ENCODE assay signal across 9 cellular contexts in genomic region chr3:99875573-99875924, GRCh38. TPM values are rescaled to one million over a fixed set of nuclear protein-coding genes. Genes with fewer than 3 reads are reported as not detected.
A peak's percentile ranks its signal among the peaks of the same experiment; 100 is the strongest.
DNase-seq lines count a peak whose midpoint lies in the region; ATAC-seq, FAIRE-seq and TF ChIP-seq lines count a peak whose summit lies in the region.
"Had no signal": no experiment of that assay in that cellular context is flagged by ENCODE, and none has a peak within 500 bp of the region (broad histone marks: within the 10 kb centered on the region; RNA-seq: fewer than 3 reads in every experiment).

No MANE protein-coding gene starts in this region.

- TF ChIP-seq POLR2A in endothelial cell of umbilical vein (IDR thresholded peaks at IDR 0.05; ENCODE audit: low read depth, low read length), result no peak

- peak; percentile 58 for DNase-seq in DMS 273 (lab: John Stamatoyannopoulos, UW; ENCODE audit: unreplicated experiment)
- DNase-seq in DMS 273 treated with DMSO at 0.1 percent for 48 hours (lab: John Stamatoyannopoulos, UW), result no peak
- peak; percentile 43 for DNase-seq in SK-N-SH
- DNase-seq in endothelial cell of umbilical vein (ENCODE audit: low read depth, low spot score), result peak; percentile 72
- DNase-seq in NCI-H446 treated with DMSO at 0.1 percent for 48 hours (lab: John Stamatoyannopoulos, UW), result no peak
- no peak for DNase-seq in epidermal melanocyte (ENCODE audit: insufficient read length, low spot score)

- H3K9me3 ChIP-seq in SK-N-SH (no peaks in the 10 kb centered on the region), endothelial cell of umbilical vein (replicated peaks; ENCODE audit: control insufficient read depth, insufficient read depth, low read length) (no peaks in the 10 kb centered on the region), muscle layer of duodenum (ENCODE audit: control insufficient read depth in 1 of 2, low read length in 2 of 2) (no peaks in the 10 kb centered on the region)

- peaks cover 54% of the 10 kb centered on the region for H3K79me2 ChIP-seq in SK-N-SH (ENCODE audit: insufficient read depth)
- H3K79me2 ChIP-seq in endothelial cell of umbilical vein (ENCODE audit: control insufficient read depth, insufficient read depth, low read length), result peaks cover 52% of the 10 kb centered on the region

- H3K4me1 ChIP-seq in SK-N-SH (ENCODE audit: control insufficient read depth in 1 of 2, insufficient read depth in 2 of 2, low read depth in 1 of 2, low read length in 1 of 2) (peaks cover 10 to 21% of the 10 kb centered on the region in 2 experiments; a peak in 3 of 4 replicates), endothelial cell of umbilical vein (ENCODE audit: control insufficient read depth, extremely low read depth, insufficient read depth, low read length) (peaks cover 47% of the 10 kb centered on the region), muscle layer of duodenum (ENCODE audit: control insufficient read depth in 1 of 2, insufficient read depth in 2 of 2, low read length in 2 of 2) (peaks cover 0 to 23% of the 10 kb centered on the region in 2 donors)

- H3K9me1 ChIP-seq in endothelial cell of umbilical vein (replicated peaks; ENCODE audit: control insufficient read depth, extremely low read depth, insufficient read depth, low read length), result no peaks in the 10 kb centered on the region

- H3K4me2 ChIP-seq in SK-N-SH (peak overlapping the region; percentile 85), endothelial cell of umbilical vein (ENCODE audit: insufficient read depth, low read length) (peak overlapping the region; percentile 99)

- POLR2A ChIA-PET in SK-N-SH (lab: Yijun Ruan, JAX) (no interaction called here), endothelial cell of umbilical vein (lab: Charles Lee) (interaction anchor here (0.7 to 2.4 kb wide), 6 partner anchors 23 to 167 kb away, joined by 3 to 19 read pairs (median 4); no protein-coding TSS in a partner anchor)

- H3K9ac ChIP-seq in SK-N-SH, result peak overlapping the region; percentile 97
- peak overlapping the region; percentile 97 for H3K9ac ChIP-seq in endothelial cell of umbilical vein (replicated peaks; ENCODE audit: extremely low read depth, insufficient read depth, low read length)

- intact Hi-C loops in endothelial cell of umbilical vein (cut with micrococcal nuclease), result no loop called here

- H3K27ac ChIP-seq in SK-N-SH (ENCODE audit: low read depth in 2 of 2, low read length in 1 of 2), result peak overlapping the region; percentile 19 to 85; a peak in 3 of 4 replicates
- H3K27ac ChIP-seq in endothelial cell of umbilical vein (ENCODE audit: insufficient read depth, low read depth, low read length), result peak overlapping the region; percentile 99
- H3K27ac ChIP-seq in muscle layer of duodenum (ENCODE audit: low read length), result peak overlapping the region; percentile 98
- H3K27ac ChIP-seq: 22Rv1 had no signal

- no peaks in the 10 kb centered on the region for H3K9me2 ChIP-seq in SK-N-SH

- TF ChIP-seq EP300 in SK-N-SH (IDR thresholded peaks at IDR 0.05; ENCODE audit: borderline replicate concordance in 1 of 2, low read depth in 1 of 2, low read length in 1 of 2), result no peak

- TF ChIP-seq CTCF in SK-N-SH (IDR thresholded peaks at IDR 0.05) (no peak), endothelial cell of umbilical vein (IDR thresholded peaks at IDR 0.05; ENCODE audit: extremely low read depth in 1 of 2, insufficient read depth in 1 of 2, low read depth in 1 of 2, low read length in 2 of 2) (no peak)

- peaks cover 8% of the 10 kb centered on the region for H3F3A ChIP-seq in SK-N-SH (replicated peaks; ENCODE audit: insufficient read depth)

- peaks cover 5 to 15% of the 10 kb centered on the region in 2 experiments for H3K36me3 ChIP-seq in SK-N-SH (replicated peaks in 1 of 2; ENCODE audit: control insufficient read depth in 1 of 2, insufficient read depth in 2 of 2, low read length in 1 of 2)
- H3K36me3 ChIP-seq in endothelial cell of umbilical vein (ENCODE audit: control insufficient read depth in 2 of 2, extremely low read depth in 1 of 2, insufficient read depth in 2 of 2, low read length in 2 of 2), result peaks cover 0 to 4% of the 10 kb centered on the region in 2 experiments
- peaks cover under 1 to 3% of the 10 kb centered on the region in 2 donors for H3K36me3 ChIP-seq in muscle layer of duodenum (ENCODE audit: control insufficient read depth in 1 of 2, insufficient read depth in 2 of 2, low read length in 2 of 2)

- no peaks in the 10 kb centered on the region for H3K27me3 ChIP-seq in SK-N-SH (ENCODE audit: insufficient read depth)
- no peaks in the 10 kb centered on the region for H3K27me3 ChIP-seq in endothelial cell of umbilical vein (ENCODE audit: control insufficient read depth in 2 of 2, insufficient read depth in 2 of 2, low read length in 2 of 2)
- no peaks in the 10 kb centered on the region for H3K27me3 ChIP-seq in muscle layer of duodenum (ENCODE audit: low read depth, low read length)

- peak overlapping the region; percentile 82 to 83 for H3K4me3 ChIP-seq in SK-N-SH (ENCODE audit: low read depth in 2 of 2, low read length in 1 of 2)
- H3K4me3 ChIP-seq in endothelial cell of umbilical vein (replicated peaks in 1 of 3; ENCODE audit: insufficient read depth in 1 of 3, low read depth in 1 of 3, low read length in 3 of 3), result peak overlapping the region; percentile 60 to 96 (median 91)
- peak overlapping the region; percentile 78 to 86 for H3K4me3 ChIP-seq in muscle layer of duodenum (ENCODE audit: low read depth in 1 of 2, low read length in 2 of 2)

- no peak for TF ChIP-seq RAD21 in SK-N-SH (IDR thresholded peaks at IDR 0.05; ENCODE audit: low read length)

- 0 out of 2 replicates have a peak, but pooled peaks cover 3% of the 10 kb centered on the region for H4K20me1 ChIP-seq in SK-N-SH (ENCODE audit: insufficient read depth)
- H4K20me1 ChIP-seq in endothelial cell of umbilical vein (replicated peaks; ENCODE audit: control insufficient read depth, extremely low read depth, insufficient read depth, low read length), result peaks cover 6% of the 10 kb centered on the region

- TSS peak; percentile 50 for BruUV-seq in endothelial cell of umbilical vein (replicated peaks; lab: Mats Ljungman, UMichigan)

- H2AFZ ChIP-seq in SK-N-SH (ENCODE audit: low read depth) (no peak overlapping the region), endothelial cell of umbilical vein (ENCODE audit: low read depth, low read length) (no peak overlapping the region)

- no peak for FAIRE-seq in endothelial cell of umbilical vein (lab: Jason Lieb, UNC)

- dilution Hi-C loops in endothelial cell of umbilical vein (cut with MboI; ENCODE audit: extremely low pct_ligation_motif_present, low sequenced_read_pairs), result no loop called here

- CTCF ChIA-PET in SK-N-SH (lab: Yijun Ruan, JAX), result interaction anchor here (1.0 to 1.9 kb wide), 5 partner anchors 16 to 379 kb away, joined by 3 to 11 read pairs (median 9); no protein-coding TSS in a partner anchor
- CTCF ChIA-PET in endothelial cell of umbilical vein (lab: Charles Lee), result interaction anchor here (0.8 to 1.5 kb wide), 13 partner anchors 13 to 378 kb away, joined by 3 to 7 read pairs (median 3); no protein-coding TSS in a partner anchor

- ATAC-seq in HG02870 (IDR thresholded peaks at IDR 0.05; ENCODE audit: unreplicated experiment), result no peak

- 5% methylated on average over 7 of the region's 7 CpGs for WGBS in SK-N-SH (ENCODE audit: low lambda C conversion rate)

TF ChIP-seq in SK-N-SH, 30 proteins besides CTCF, POLR2A, EP300 and RAD21:
- no peak for TF ChIP-seq ELF1 (IDR thresholded peaks at IDR 0.05)
- peak; percentile 43; the same call in 1 of the 2 replicates for TF ChIP-seq TAF1 (IDR thresholded peaks at IDR 0.05; ENCODE audit: borderline replicate concordance, low read depth, low read length)

TF ChIP-seq in endothelial cell of umbilical vein, 7 proteins besides CTCF, POLR2A, EP300 and RAD21:
- no peak for TF ChIP-seq JUN (IDR thresholded peaks at IDR 0.05; ENCODE audit: borderline replicate concordance, insufficient read depth, insufficient read length, low read depth)

RNA-seq across cellular contexts. Expression of gene CMSS1, which starts 57.9 kb away (rescaled TPM):
- polyA plus RNA-seq in SK-N-SH (2012; rRNA removed), result 9.1 and 9.2 TPM in 2 replicates
- polyA plus RNA-seq in SK-N-SH (2012; cell fraction: cytosol; rRNA removed), result 14.6 and 20.5 TPM in 2 replicates
- polyA plus RNA-seq in SK-N-SH (2012; cell fraction: nucleus; rRNA removed), result 1.9 and 5.4 TPM in 2 replicates
- total RNA-seq in endothelial cell of umbilical vein, result 60.6 and 61.9 TPM in 2 replicates
- polyA plus RNA-seq in endothelial cell of umbilical vein, result 8.2 and 9.7 TPM in 2 replicates
- 21.4 and 22.3 TPM in 2 replicates for polyA plus RNA-seq in endothelial cell of umbilical vein (2011; cell fraction: cytosol; rRNA removed)
- polyA plus RNA-seq in endothelial cell of umbilical vein (2011; cell fraction: nucleus; rRNA removed), result 15.9 and 18.1 TPM in 2 replicates
- polyA plus RNA-seq in endothelial cell of umbilical vein (2012), result 31.3 and 64.7 TPM in 2 replicates
- 6.0 and 8.6 TPM in 2 replicates for polyA minus RNA-seq in endothelial cell of umbilical vein
- polyA minus RNA-seq in endothelial cell of umbilical vein (2011; cell fraction: cytosol; rRNA and poly(A)+ RNA removed), result 27.2 TPM
- polyA minus RNA-seq in endothelial cell of umbilical vein (2011; cell fraction: nucleus; rRNA and poly(A)+ RNA removed), result 28.2 and 35.4 TPM in 2 replicates

Comparison
In these comparisons a context has a peak if more than half of its experiments do, and no peak if none do; other contexts are left out.
1. DNase-seq: peak in DMS 273 (single experiment), SK-N-SH (single experiment) and endothelial cell of umbilical vein (single experiment); none in DMS 273 treated with DMSO at 0.1 percent for 48 hours (single experiment), NCI-H446 treated with DMSO at 0.1 percent for 48 hours (single experiment) and epidermal melanocyte (single experiment).
2. Peak in every context shown above with its lines, with median percentiles within 50 percentile points of each other: H3K27ac ChIP-seq and H3K4me3 ChIP-seq.